Comparison of ENCODE assay signal across 14 cellular contexts in genomic region chr9:95078934-95079333, GRCh38.
DNase-seq lines count a peak whose midpoint lies in the region; ATAC-seq, FAIRE-seq and TF ChIP-seq lines count a peak whose summit lies in the region.
"Had no signal": no experiment of that assay in that cellular context is flagged by ENCODE, and none has a peak within 500 bp of the region (broad histone marks: within the 10 kb centered on the region; RNA-seq: fewer than 3 reads in every experiment).

No MANE protein-coding gene starts in this region.

- peak overlapping the region; percentile 85 to 96 (median 91) for H3K27ac ChIP-seq in gastrocnemius medialis
- H3K27ac ChIP-seq: C4-2B, epithelial cell of prostate had no signal

- in situ Hi-C loops in gastrocnemius medialis (cut with MboI; ENCODE audit: low sequenced_read_pairs in 4 of 4) = no loop called here

- no peak for ATAC-seq in gastrocnemius medialis
- no peak for ATAC-seq in HG03469 (IDR thresholded peaks at IDR 0.05; ENCODE audit: unreplicated experiment)
- ATAC-seq: activated naive CD8-positive, alpha-beta T cell treated with anti-CD3 and anti-CD28 coated beads, Interleukin-2, amount 50 U/mL, for 24 hours; HCT116 had no signal

- peak overlapping the region; percentile 8 to 73 (median 62) for H3K27ac Mint-ChIP-seq in brain
- H3K27ac Mint-ChIP-seq: activated naive CD8-positive, alpha-beta T cell treated with anti-CD3 and anti-CD28 coated beads, Interleukin-2, amount 50 U/mL, for 24 hours had no signal

- H3K27me3 ChIP-seq in gastrocnemius medialis = no peaks in the 10 kb centered on the region

- intact Hi-C loops in gastrocnemius medialis (cut with DNase I; ENCODE audit: low total_unique reads) = loop anchor here (5.0 to 10.0 kb wide), 2 partner anchors 43 to 394 kb away; no protein-coding TSS in a partner anchor

- H3K4me1 Mint-ChIP-seq in brain = peaks cover 59% of the 10 kb centered on the region
- H3K4me1 Mint-ChIP-seq: activated naive CD8-positive, alpha-beta T cell treated with anti-CD3 and anti-CD28 coated beads, Interleukin-2, amount 50 U/mL, for 24 hours had no signal

- no peaks in the 10 kb centered on the region for H3K27me3 Mint-ChIP-seq in brain
- H3K27me3 Mint-ChIP-seq: activated naive CD8-positive, alpha-beta T cell treated with anti-CD3 and anti-CD28 coated beads, Interleukin-2, amount 50 U/mL, for 24 hours had no signal

- H3K36me3 Mint-ChIP-seq in brain = peaks cover 32% of the 10 kb centered on the region

- no peaks in the 10 kb centered on the region for H3K9me3 ChIP-seq in gastrocnemius medialis

- no peak overlapping the region for H3K4me3 ChIP-seq in gastrocnemius medialis

- no peak for TF ChIP-seq POLR2A in gastrocnemius medialis (IDR thresholded peaks at IDR 0.05)

- no peak overlapping the region for H3K4me3 Mint-ChIP-seq in brain
- H3K4me3 Mint-ChIP-seq: activated naive CD8-positive, alpha-beta T cell treated with anti-CD3 and anti-CD28 coated beads, Interleukin-2, amount 50 U/mL, for 24 hours had no signal

- no peak for TF ChIP-seq CTCF in brain (conservative IDR thresholded peaks at IDR 0.05)
- TF ChIP-seq CTCF in gastrocnemius medialis (IDR thresholded peaks at IDR 0.05 in 4 of 5, conservative IDR thresholded peaks at IDR 0.05 in 1 of 5) = no peak

- peaks cover 0 to 13% of the 10 kb centered on the region in 2 donors for H3K36me3 ChIP-seq in gastrocnemius medialis

- DNase-seq in ELF-1 (ENCODE audit: low read depth, low spot score) (peak; percentile 86), islet precursor cell (peak; percentile 89), gastrocnemius medialis (peak in 1 of 2 donors; percentile 21), middle frontal gyrus (ENCODE audit: extremely low spot score, low spot score) (no peak), NCI-H2227 (lab: John Stamatoyannopoulos, UW; ENCODE audit: unreplicated experiment) (no peak), urothelium cell line (ENCODE audit: low spot score) (no peak)
- DNase-seq: activated naive CD8-positive, alpha-beta T cell treated with anti-CD3 and anti-CD28 coated beads, Interleukin-2, amount 50 U/mL, for 24 hours; NCI-H526; SW 1271 had no signal

- FAIRE-seq in urothelium cell line (lab: Jason Lieb, UNC) = no peak

- peaks cover 84 to 87% of the 10 kb centered on the region in 2 donors for H3K4me1 ChIP-seq in gastrocnemius medialis

- H3K9me3 Mint-ChIP-seq in brain = no peaks in the 10 kb centered on the region
- H3K9me3 Mint-ChIP-seq: activated naive CD8-positive, alpha-beta T cell treated with anti-CD3 and anti-CD28 coated beads, Interleukin-2, amount 50 U/mL, for 24 hours had no signal

Comparison
In these comparisons a context has a peak if more than half of its experiments do, and no peak if none do; other contexts are left out.
1. DNase-seq: peak in ELF-1 (single experiment) and islet precursor cell (single experiment); none in middle frontal gyrus (single experiment), NCI-H2227 (single experiment) and urothelium cell line (single experiment).